Comparison of ENCODE assay signal across 8 cellular contexts in genomic region chr17:18143044-18143936, GRCh38. TPM values are rescaled to one million over a fixed set of nuclear protein-coding genes. Genes with fewer than 3 reads are reported as not detected.
A peak's percentile ranks its signal among the peaks of the same experiment; 100 is the strongest.
DNase-seq lines count a peak whose midpoint lies in the region; ATAC-seq and TF ChIP-seq lines count a peak whose summit lies in the region.

No MANE protein-coding gene starts in this region.

- in situ Hi-C loops in GM13977 (cut with MboI; ENCODE audit: low pct_unique_long_range_greater_than_20kb, low sequenced_read_pairs, unreplicated experiment) = no loop called here

- TF ChIP-seq CTCF in BE2C (IDR thresholded peaks at IDR 0.05; ENCODE audit: low read depth, low read length) (peak; percentile 50), GM13977 (IDR thresholded peaks at IDR 0.05; ENCODE audit: extremely low read depth, insufficient read depth, missing control alignments) (peak; percentile 33)

- H3K27me3 ChIP-seq in BE2C (no peaks in the 10 kb centered on the region), SJCRH30 (0 out of 2 replicates have a peak, but pooled peaks cover 3% of the 10 kb centered on the region), iPS-20b (ENCODE audit: insufficient read depth, low read length) (no peaks in the 10 kb centered on the region)

- no peak for ATAC-seq in GM21529 (IDR thresholded peaks at IDR 0.05; ENCODE audit: unreplicated experiment)

- peak; percentile 20 for DNase-seq in BE2C
- DNase-seq in GM13977 (ENCODE audit: low spot score) = no peak
- peak; percentile 59 to 83 for DNase-seq in SJCRH30
- DNase-seq in cardiac septum (ENCODE audit: low spot score) = no peak
- DNase-seq in AG08396 (ENCODE audit: low spot score) = no peak
- no peak for DNase-seq in GF-D8 (lab: John Stamatoyannopoulos, UW)

- H3K9ac ChIP-seq in iPS-20b (ENCODE audit: low read depth, low read length) = peak overlapping the region; percentile 35; the same call in 1 of the 2 replicates

- H3K4me1 ChIP-seq in BE2C = no peaks in the 10 kb centered on the region
- peaks cover 6% of the 10 kb centered on the region for H3K4me1 ChIP-seq in SJCRH30
- no peaks in the 10 kb centered on the region; the same call in 1 of the 2 replicates for H3K4me1 ChIP-seq in iPS-20b (ENCODE audit: insufficient read depth, low read length)

- intact Hi-C loops in cardiac septum (cut with DNase I) = loop anchor here (5.0 kb wide), 1 partner anchor 74 kb away; no protein-coding TSS in a partner anchor

- no peak overlapping the region for H3K4me3 ChIP-seq in BE2C (ENCODE audit: low read depth, low read length)
- no peak overlapping the region for H3K4me3 ChIP-seq in SJCRH30
- no peak overlapping the region for H3K4me3 ChIP-seq in iPS-20b (ENCODE audit: low read length)

- no peak overlapping the region for H3K27ac ChIP-seq in SJCRH30
- H3K27ac ChIP-seq in iPS-20b (ENCODE audit: low read length) = no peak overlapping the region

- no peaks in the 10 kb centered on the region for H3K36me3 ChIP-seq in BE2C
- no peaks in the 10 kb centered on the region for H3K36me3 ChIP-seq in SJCRH30
- H3K36me3 ChIP-seq in iPS-20b (ENCODE audit: insufficient read depth, low read depth, low read length) = no peaks in the 10 kb centered on the region

- H3K9me3 ChIP-seq in BE2C (no peaks in the 10 kb centered on the region), SJCRH30 (replicated peaks) (no peaks in the 10 kb centered on the region), iPS-20b (ENCODE audit: insufficient read depth, low read depth, low read length) (no peaks in the 10 kb centered on the region)

RNA-seq across cellular contexts. Expression of gene MYO15A, which starts 34.7 kb away (rescaled TPM):
- 0.25 TPM for polyA plus RNA-seq in BE2C (2012; ENCODE audit: insufficient read depth, insufficient read length, low read depth)
- total RNA-seq in SJCRH30 (2014; rRNA removed; shearing (Covaris generic)) = 0.53 and 0.58 TPM in 2 replicates
- total RNA-seq in cardiac septum = 0.70 TPM

RNA-seq across cellular contexts. Expression of gene ALKBH5, which starts 40.3 kb away (rescaled TPM):
- 47.5 TPM for polyA plus RNA-seq in BE2C (2012; ENCODE audit: insufficient read depth, insufficient read length, low read depth)
- total RNA-seq in SJCRH30 (2014; rRNA removed; shearing (Covaris generic)) = 297 and 308 TPM in 2 replicates
- 168 TPM for total RNA-seq in cardiac septum

RNA-seq across cellular contexts. Expression of gene DRG2, which starts 55.5 kb away (rescaled TPM):
- polyA plus RNA-seq in BE2C (2012; ENCODE audit: insufficient read depth, insufficient read length, low read depth) = 18.1 TPM
- total RNA-seq in SJCRH30 (2014; rRNA removed; shearing (Covaris generic)) = 69.1 and 72.2 TPM in 2 replicates
- 17.8 TPM for total RNA-seq in cardiac septum

Comparison
In these comparisons a context has a peak if more than half of its experiments do, and no peak if none do; other contexts are left out.
1. DNase-seq: peak in BE2C (single experiment) and SJCRH30 (2 of 2); none in GM13977 (single experiment), cardiac septum (single experiment), AG08396 (single experiment) and GF-D8 (single experiment).